Comparison of ENCODE assay signal across 8 cellular contexts in genomic region chr9:35646583-35647265, GRCh38. TPM values are rescaled to one million over a fixed set of nuclear protein-coding genes. Genes with fewer than 3 reads are reported as not detected.
DNase-seq lines count a peak whose midpoint lies in the region; ATAC-seq and TF ChIP-seq lines count a peak whose summit lies in the region.

No MANE protein-coding gene starts in this region.

- peak overlapping the region; percentile 42 for H3K4me3 ChIP-seq in colonic mucosa

- no peaks in the 10 kb centered on the region for H3K36me3 ChIP-seq in colonic mucosa

- DNase-seq in C1 segment of cervical spinal cord (lab: John Stamatoyannopoulos, UW) (peak; percentile 39 to 95 (median 82)), GM19240 (ENCODE audit: insufficient read length, low spot score) (peak; percentile 82), NCI-H510A treated with DMSO at 0.1 percent for 48 hours (lab: John Stamatoyannopoulos, UW) (peak; percentile 76), colonic mucosa (peak; percentile 94), left lobe of liver (ENCODE audit: low spot score) (peak; percentile 93)
- peak; percentile 88 to 89 for DNase-seq in activated CD4-positive, alpha-beta T cell treated with anti-CD3 and anti-CD28 coated beads for 4 hours
- peak; percentile 91 to 94 for DNase-seq in stimulated activated CD4-positive, alpha-beta T cell treated with anti-CD3 and anti-CD28 coated beads, Interleukin-2, amount 100 ng/mL, for 24 hours

- H3K4me1 ChIP-seq in colonic mucosa: peaks cover 4% of the 10 kb centered on the region

- H3K27ac ChIP-seq in colonic mucosa: peak overlapping the region; percentile 82

- intact Hi-C loops in colonic mucosa (cut with DNase I): no loop called here

- peak; percentile 83 for TF ChIP-seq CTCF in colonic mucosa (IDR thresholded peaks at IDR 0.05)

- no peaks in the 10 kb centered on the region for H3K27me3 ChIP-seq in colonic mucosa

- H3K9me3 ChIP-seq in colonic mucosa: no peaks in the 10 kb centered on the region

- peak overlapping the region; percentile 83 to 88 for H3K9ac ChIP-seq in colonic mucosa (ENCODE audit: low read depth in 2 of 2, low read length in 2 of 2)

- ATAC-seq in HG03442 (IDR thresholded peaks at IDR 0.05; ENCODE audit: unreplicated experiment) (peak; percentile 84), left lobe of liver (peak; percentile 99)

RNA-seq across cellular contexts. Expression of gene SIT1, which starts 4.0 kb away (rescaled TPM):
- 1 to 10 TPM in 1 of 2 donors, under 1 TPM in 1; 0.67 to 1.0 TPM for total RNA-seq in colonic mucosa
- 0.23 TPM for total RNA-seq in left lobe of liver

RNA-seq across cellular contexts. Expression of gene RMRP, which starts 11.1 kb away (rescaled TPM):
- total RNA-seq in colonic mucosa (over 10,000 TPM; 17,917 to 26,785 TPM), left lobe of liver (13,056 TPM)

RNA-seq across cellular contexts. Expression of gene CCDC107, which starts 11.4 kb away (rescaled TPM):
- 10 to 100 TPM; 19.4 to 38.3 TPM for total RNA-seq in colonic mucosa
- total RNA-seq in left lobe of liver: 12.6 TPM

RNA-seq across cellular contexts. Expression of gene ARHGEF39, which starts 18.3 kb away (rescaled TPM):
- total RNA-seq in colonic mucosa: 10 to 100 TPM in 1 of 2 donors, 1 to 10 TPM in 1; 7.3 to 34.0 TPM
- 0.40 TPM for total RNA-seq in left lobe of liver

RNA-seq across cellular contexts. Expression of gene CA9, which starts 27.0 kb away (rescaled TPM):
- total RNA-seq in colonic mucosa (1 to 10 TPM; 1.8 to 5.9 TPM), left lobe of liver (0.96 TPM)

Comparison
In these comparisons a context has a peak if more than half of its experiments do, and no peak if none do; other contexts are left out.
1. Peak in every context shown above with its lines: DNase-seq, ATAC-seq, H3K4me3 ChIP-seq and H3K27ac ChIP-seq.